In genomic region chr1:45009296-45009865, GRCh38 we compare ENCODE assay signal across 9 cellular contexts. TPM values are rescaled to one million over a fixed set of nuclear protein-coding genes. Genes with fewer than 3 reads are reported as not detected.
DNase-seq lines count a peak whose midpoint lies in the region; ATAC-seq and TF ChIP-seq lines count a peak whose summit lies in the region.
"Had no signal": no experiment of that assay in that cellular context is flagged by ENCODE, and none has a peak within 500 bp of the region (broad histone marks: within the 10 kb centered on the region; RNA-seq: fewer than 3 reads in every experiment).

No MANE protein-coding gene starts in this region.

- H3K79me1 ChIP-seq in neuronal stem cell (ENCODE audit: low read depth, low read length) = peaks cover 2% of the 10 kb centered on the region

- H3K4me3 ChIP-seq in OCI-LY7 (ENCODE audit: low read depth, low read length, poor library complexity, severe bottlenecking) (no peak overlapping the region), dorsolateral prefrontal cortex (peak overlapping the region in 33 of 59 donors; percentile 7 to 100 (median 97)), neuronal stem cell (ENCODE audit: low read length in 2 of 2) (peak overlapping the region; percentile 22 to 42)

- H3K4me3 Mint-ChIP-seq in CD4-positive, alpha-beta T cell = peak overlapping the region; percentile 91

- H3K4me2 ChIP-seq in OCI-LY7 (ENCODE audit: low read length) (peak overlapping the region; percentile 77; the same call in 1 of the 2 replicates), neuronal stem cell (ENCODE audit: insufficient read depth, low read length, poor library complexity, severe bottlenecking) (no peak overlapping the region)

- H3K27me3 ChIP-seq in CD4-positive, alpha-beta T cell (ENCODE audit: control insufficient read depth, insufficient read depth, low read length) = no peaks in the 10 kb centered on the region
- H3K27me3 ChIP-seq in dorsolateral prefrontal cortex (no peaks in the 10 kb centered on the region), neuronal stem cell (ENCODE audit: control insufficient read depth in 3 of 3, insufficient read depth in 3 of 3, low read depth in 1 of 3, low read length in 3 of 3) (no peaks in the 10 kb centered on the region)

- H3K18ac ChIP-seq in neuronal stem cell (ENCODE audit: low read length) = no peak overlapping the region

- H2AFZ ChIP-seq in OCI-LY7 (ENCODE audit: low read length) (no peak overlapping the region), neuronal stem cell (ENCODE audit: low read length) (no peak overlapping the region)

- no peak overlapping the region for H2AK5ac ChIP-seq in neuronal stem cell (ENCODE audit: low read depth, low read length)

- H3K4me1 ChIP-seq in OCI-LY7 (ENCODE audit: insufficient read depth, low read length, poor library complexity, severe bottlenecking) = peaks cover 20% of the 10 kb centered on the region
- peaks cover 12 to 15% of the 10 kb centered on the region in 2 donors for H3K4me1 ChIP-seq in neuronal stem cell (ENCODE audit: control insufficient read depth in 2 of 2, insufficient read depth in 1 of 2, low read depth in 1 of 2, low read length in 2 of 2)

- H3K79me2 ChIP-seq in OCI-LY7 (ENCODE audit: insufficient read depth, low read depth, low read length) = peaks cover 6% of the 10 kb centered on the region; the same call in 1 of the 2 replicates

- H3K27ac ChIP-seq in CD4-positive, alpha-beta T cell (ENCODE audit: low read depth, low read length) = no peak overlapping the region
- no peak overlapping the region for H3K27ac ChIP-seq in OCI-LY7 (ENCODE audit: low read depth, low read length, poor library complexity, severe bottlenecking)
- no peak overlapping the region for H3K27ac ChIP-seq in dorsolateral prefrontal cortex
- no peak overlapping the region for H3K27ac ChIP-seq in neuronal stem cell (replicated peaks; ENCODE audit: low read length)

- no peaks in the 10 kb centered on the region for H3K9me3 Mint-ChIP-seq in CD4-positive, alpha-beta T cell

- no TSS peak for BruUV-seq in OCI-LY7 (replicated peaks; lab: Mats Ljungman, UMichigan)

- H3K9ac ChIP-seq in neuronal stem cell (ENCODE audit: low read depth, low read length, poor library complexity) = no peak overlapping the region

- POLR2A ChIA-PET in CD4-positive, alpha-beta T cell (lab: Charles Lee) = interaction anchor here (1.4 to 6.9 kb wide), 5 partner anchors 201 to 574 kb away, joined by 3 to 141 read pairs (median 34); partner anchors contain the start of genes BTBD19, DYNLT4, NASP and PLK3
- POLR2A ChIA-PET in OCI-LY7 (lab: Charles Lee) = no interaction called here

- H3K14ac ChIP-seq in neuronal stem cell (ENCODE audit: low read length) = no peak overlapping the region

- no peaks in the 10 kb centered on the region for H3K9me2 ChIP-seq in OCI-LY7 (ENCODE audit: insufficient read depth, low read length)

- peaks cover 75% of the 10 kb centered on the region for H3K36me3 Mint-ChIP-seq in CD4-positive, alpha-beta T cell (ENCODE audit: low read depth)

- no peak overlapping the region for H3K4ac ChIP-seq in neuronal stem cell (ENCODE audit: low read length)

- no peak overlapping the region for H3K23ac ChIP-seq in neuronal stem cell (ENCODE audit: low read depth, low read length, poor library complexity)

- H4K91ac ChIP-seq in neuronal stem cell (ENCODE audit: low read depth, low read length, poor library complexity) = no peak overlapping the region

- H3K4me1 Mint-ChIP-seq in CD4-positive, alpha-beta T cell (ENCODE audit: low read depth) = peaks cover 53% of the 10 kb centered on the region

- no peaks in the 10 kb centered on the region for H3K27me3 Mint-ChIP-seq in CD4-positive, alpha-beta T cell

- no peak overlapping the region for H2BK5ac ChIP-seq in neuronal stem cell (ENCODE audit: low read length)

- CTCF ChIA-PET in CD4-positive, alpha-beta T cell (lab: Charles Lee) = no interaction called here
- CTCF ChIA-PET in OCI-LY7 (lab: Charles Lee; ENCODE audit: unreplicated experiment) = no interaction called here

- H3K36me3 ChIP-seq in OCI-LY7 (ENCODE audit: insufficient read depth, low read length) = peaks cover 35% of the 10 kb centered on the region; the same call in 1 of the 2 replicates
- peaks cover 25 to 60% of the 10 kb centered on the region in 2 donors for H3K36me3 ChIP-seq in neuronal stem cell (replicated peaks in 1 of 2; ENCODE audit: control insufficient read depth in 2 of 2, insufficient read depth in 2 of 2, low read length in 2 of 2)

- H4K20me1 ChIP-seq in OCI-LY7 (ENCODE audit: insufficient read depth, low read length) = no peaks in the 10 kb centered on the region

- H4K8ac ChIP-seq in neuronal stem cell (ENCODE audit: low read depth, low read length) = no peak overlapping the region

- no peak for TF ChIP-seq CTCF in CD4-positive, alpha-beta T cell (IDR thresholded peaks at IDR 0.05)
- TF ChIP-seq CTCF in OCI-LY7 (conservative IDR thresholded peaks at IDR 0.05; ENCODE audit: low read length) (no peak), dorsolateral prefrontal cortex (IDR thresholded peaks at IDR 0.05 in 54 of 56, conservative IDR thresholded peaks at IDR 0.05 in 2 of 56; ENCODE audit: low read depth in 1 of 56, partially characterized antibody in 56 of 56) (no peak)

- H3K9me3 ChIP-seq in CD4-positive, alpha-beta T cell (ENCODE audit: control insufficient read depth, low read length) = no peaks in the 10 kb centered on the region
- no peaks in the 10 kb centered on the region for H3K9me3 ChIP-seq in OCI-LY7 (ENCODE audit: low read length)
- H3K9me3 ChIP-seq in neuronal stem cell (replicated peaks in 1 of 2; ENCODE audit: control insufficient read depth in 2 of 2, insufficient read depth in 1 of 2, low read depth in 1 of 2, low read length in 2 of 2) = no peaks in the 10 kb centered on the region

- DNase-seq in CD4-positive, alpha-beta T cell = no peak
- no peak for DNase-seq in OCI-LY7 (ENCODE audit: low spot score)
- DNase-seq in dorsolateral prefrontal cortex = no peak
- DNase-seq in neuronal stem cell (ENCODE audit: low spot score) = no peak
- no peak for DNase-seq in AG20443 (ENCODE audit: low spot score)
- DNase-seq in NCI-H187 (lab: John Stamatoyannopoulos, UW) = no peak
- DNase-seq: SHP77 had no signal

- intact Hi-C loops in CD4-positive, alpha-beta T cell (cut with DNase I, micrococcal nuclease) = loop anchor here in 1 of 2 experiments (2.0 kb wide), 1 partner anchor 233 kb away; no protein-coding TSS in a partner anchor
- intact Hi-C loops in OCI-LY7 (cut with micrococcal nuclease; ENCODE audit: unreplicated experiment) (no loop called here), dorsolateral prefrontal cortex (cut with DNase I) (no loop called here)

- peak overlapping the region; percentile 76 for H3K27ac Mint-ChIP-seq in CD4-positive, alpha-beta T cell

- no peak overlapping the region for H2BK120ac ChIP-seq in neuronal stem cell (ENCODE audit: low read depth, low read length)

- WGBS in neuronal stem cell (ENCODE audit: extremely low coverage in 2 of 2, insufficient read length in 2 of 2, insufficient replicate concordance in 1 of 2), 2 donors = no CpG with 5 or more reads among the region's 11 CpGs

- no peak overlapping the region for H2BK12ac ChIP-seq in neuronal stem cell (ENCODE audit: low read length)

- no peak for ATAC-seq in CD4-positive, alpha-beta T cell (ENCODE audit: poor library complexity)
- ATAC-seq in GM18873 (IDR thresholded peaks at IDR 0.05; ENCODE audit: low FRiP score, unreplicated experiment) (no peak), GM21529 (IDR thresholded peaks at IDR 0.05; ENCODE audit: unreplicated experiment) (no peak)

- H2BK15ac ChIP-seq in neuronal stem cell (ENCODE audit: low read length) = no peak overlapping the region

RNA-seq across cellular contexts. Expression of gene HECTD3, which starts 1.7 kb away (rescaled TPM):
- 10 to 100 TPM; 31.5 to 33.7 TPM for total RNA-seq in CD4-positive, alpha-beta T cell
- 12.4 and 13.3 TPM in 2 replicates for total RNA-seq in OCI-LY7 (2014; rRNA removed; shearing (Covaris generic))
- total RNA-seq in OCI-LY7 (2022) = 30.1 and 31.9 TPM in 2 replicates
- total RNA-seq in dorsolateral prefrontal cortex = 10 to 100 TPM; 25.8 to 45.8 (median 33.5) TPM
- polyA plus RNA-seq in neuronal stem cell (2013, experiment 1 of 2) = 14.3 TPM
- polyA plus RNA-seq in neuronal stem cell (2013, experiment 2 of 2) = 14.3 TPM

RNA-seq across cellular contexts. Expression of gene UROD, which starts 2.7 kb away (rescaled TPM):
- 10 to 100 TPM; 41.0 to 42.4 TPM for total RNA-seq in CD4-positive, alpha-beta T cell
- 57.4 and 73.5 TPM in 2 replicates for total RNA-seq in OCI-LY7 (2014; rRNA removed; shearing (Covaris generic))
- total RNA-seq in OCI-LY7 (2022) = 61.6 and 64.4 TPM in 2 replicates
- 100 to 1,000 TPM in 25 of 120 experiments, 10 to 100 TPM in 95; 53.7 to 114 (median 90.3) TPM for total RNA-seq in dorsolateral prefrontal cortex
- polyA plus RNA-seq in neuronal stem cell (2013, experiment 1 of 2) = 53.9 TPM
- 50.6 TPM for polyA plus RNA-seq in neuronal stem cell (2013, experiment 2 of 2)

RNA-seq across cellular contexts. Expression of gene EIF2B3, which starts 23.0 kb away (rescaled TPM):
- 1 to 10 TPM; 5.8 to 6.3 TPM for total RNA-seq in CD4-positive, alpha-beta T cell
- total RNA-seq in OCI-LY7 (2014; rRNA removed; shearing (Covaris generic)) = 24.7 and 26.6 TPM in 2 replicates
- total RNA-seq in OCI-LY7 (2022) (23.7 and 25.5 TPM in 2 replicates), dorsolateral prefrontal cortex (10 to 100 TPM; 22.5 to 39.4 (median 29.6) TPM)
- 23.1 TPM for polyA plus RNA-seq in neuronal stem cell (2013, experiment 1 of 2)
- 24.6 TPM for polyA plus RNA-seq in neuronal stem cell (2013, experiment 2 of 2)
